ENCODE assay signal across 9 cellular contexts in the genomic region with DNA sequence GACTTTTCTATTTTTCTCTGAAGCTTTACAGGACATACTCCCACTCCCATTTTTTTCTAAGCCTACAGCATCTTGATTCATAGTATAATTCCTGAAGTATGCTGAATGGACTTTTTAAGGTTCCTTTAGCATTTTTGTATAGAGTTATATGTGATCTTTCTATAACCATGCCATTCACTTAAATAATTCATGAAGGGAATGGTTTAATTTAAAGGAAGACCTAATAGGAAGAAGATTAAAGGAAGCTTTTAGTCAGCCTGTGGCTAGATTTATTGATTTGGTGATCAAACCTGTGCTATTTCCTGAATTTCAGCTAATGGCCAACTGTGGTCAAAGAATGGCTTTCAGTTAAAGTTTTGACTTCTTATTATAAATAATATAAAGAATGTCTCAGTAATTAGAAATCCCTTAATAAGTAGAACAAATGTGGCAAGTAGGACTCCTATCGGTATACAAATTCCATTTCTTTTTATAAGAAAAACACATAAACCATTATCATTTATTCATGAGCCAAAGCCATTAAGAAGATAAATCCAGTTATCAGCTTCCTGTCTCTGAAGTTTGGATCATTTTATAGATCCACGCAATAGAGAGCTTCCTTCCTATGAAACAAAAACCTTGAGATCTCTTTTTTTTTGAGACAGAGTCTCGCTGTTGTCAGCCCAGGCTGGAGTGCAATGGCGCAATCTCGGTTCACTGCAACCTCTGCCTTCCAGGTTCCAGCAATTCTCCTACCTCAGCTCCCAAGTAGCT.
"Had no signal": no experiment of that assay in that cellular context is flagged by ENCODE, and none has a peak within 500 bp of the region (broad histone marks: within the 10 kb centered on the region; RNA-seq: fewer than 3 reads in every experiment).

No MANE protein-coding gene starts in this region.

- H3K4me3 ChIP-seq: GM23248, HAP-1, K562 had no signal

- DNase-seq: GM23248, GOT3, H7, HFFc6, IMR-90, KG1 had no signal

- H3K9me3 ChIP-seq: HAP-1 had no signal

- H3K27ac ChIP-seq: GM23248, HL-60 had no signal

- H3K9ac ChIP-seq: GM23248 had no signal

- H3K4me3 Mint-ChIP-seq: HFFc6 had no signal

- H3K9me3 Mint-ChIP-seq: HFFc6 had no signal

- H3K27ac Mint-ChIP-seq: HFFc6 had no signal
